ENCODE assay signal across 16 cellular contexts in genomic region chr5:112718344-112718743, GRCh38. TPM values are rescaled to one million over a fixed set of nuclear protein-coding genes. Genes with fewer than 3 reads are reported as not detected.
A peak's percentile ranks its signal among the peaks of the same experiment; 100 is the strongest.
DNase-seq lines count a peak whose midpoint lies in the region; ATAC-seq and TF ChIP-seq lines count a peak whose summit lies in the region.
"Had no signal": no experiment of that assay in that cellular context is flagged by ENCODE, and none has a peak within 500 bp of the region (broad histone marks: within the 10 kb centered on the region; RNA-seq: fewer than 3 reads in every experiment).

No MANE protein-coding gene starts in this region.

- no peak overlapping the region for H3K4me2 ChIP-seq in H9 (ENCODE audit: insufficient read depth, insufficient read length, low read length)
- H3K4me2 ChIP-seq in neuronal stem cell (ENCODE audit: insufficient read depth, low read length, poor library complexity, severe bottlenecking) = no peak overlapping the region
- no peak overlapping the region for H3K4me2 ChIP-seq in hepatocyte

- H2AFZ ChIP-seq in H9 (ENCODE audit: low read length) (no peak overlapping the region), neuronal stem cell (ENCODE audit: low read length) (no peak overlapping the region), hepatocyte (no peak overlapping the region)

- no peak overlapping the region for H3K18ac ChIP-seq in H9 (ENCODE audit: insufficient read length, low read depth, low read length)
- no peak overlapping the region for H3K18ac ChIP-seq in neuronal stem cell (ENCODE audit: low read length)

- H3K4me1 Mint-ChIP-seq in H9 (peaks cover 16 to 17% of the 10 kb centered on the region in 2 experiments), T-helper 17 cell (peaks cover 52% of the 10 kb centered on the region), endodermal cell (peaks cover 54% of the 10 kb centered on the region)

- H3K9me3 Mint-ChIP-seq in H9 (no peaks in the 10 kb centered on the region), endodermal cell (peaks cover 2% of the 10 kb centered on the region)
- H3K9me3 Mint-ChIP-seq: CD8-positive, alpha-beta memory T cell; IgD-negative memory B cell had no signal

- H3K4me3 ChIP-seq in endodermal cell (ENCODE audit: low read length) = peak overlapping the region; percentile 53
- H3K4me3 ChIP-seq in neuronal stem cell (ENCODE audit: low read length in 2 of 2) = no peak overlapping the region
- no peak overlapping the region for H3K4me3 ChIP-seq in hepatocyte
- H3K4me3 ChIP-seq in coronary artery = no peak overlapping the region

- no peaks in the 10 kb centered on the region for H3K9me2 ChIP-seq in hepatocyte (replicated peaks; ENCODE audit: insufficient read depth)

- ATAC-seq in T-helper 17 cell = no peak
- no peak for ATAC-seq in GM19328 (IDR thresholded peaks at IDR 0.05; ENCODE audit: unreplicated experiment)
- ATAC-seq: HepG2 had no signal

- no peak overlapping the region for H2BK20ac ChIP-seq in H9 (ENCODE audit: low read depth, low read length, poor library complexity, severe bottlenecking)

- H3K27me3 ChIP-seq in H9 (ENCODE audit: insufficient read depth, low read length) (no peaks in the 10 kb centered on the region), endodermal cell (ENCODE audit: control insufficient read depth, insufficient read depth, low read length, poor library complexity, severe bottlenecking) (no peaks in the 10 kb centered on the region), neuronal stem cell (ENCODE audit: control insufficient read depth in 3 of 3, insufficient read depth in 3 of 3, low read depth in 1 of 3, low read length in 3 of 3) (no peaks in the 10 kb centered on the region), hepatocyte (no peaks in the 10 kb centered on the region)
- H3K27me3 ChIP-seq: BE2C had no signal

- DNase-seq in H9 (no peak), T-helper 17 cell (no peak), endodermal cell (peak; percentile 57), neuronal stem cell (ENCODE audit: low spot score) (peak; percentile 9), hepatocyte (ENCODE audit: low spot score) (no peak), coronary artery (ENCODE audit: low spot score) (no peak)
- DNase-seq: ACHN; BE2C; C1 segment of cervical spinal cord; CD4-positive, CD25-positive, alpha-beta regulatory T cell; CD8-positive, alpha-beta memory T cell; COR-L47; KBM-7 had no signal

- no peaks in the 10 kb centered on the region for H4K20me1 ChIP-seq in H9 (ENCODE audit: control insufficient read depth, insufficient read depth, insufficient read length)
- H4K20me1 ChIP-seq in hepatocyte (ENCODE audit: insufficient read depth, poor library complexity, severe bottlenecking) = peaks cover 25% of the 10 kb centered on the region

- no peak overlapping the region for H2BK15ac ChIP-seq in H9 (ENCODE audit: low read depth, low read length)
- H2BK15ac ChIP-seq in neuronal stem cell (ENCODE audit: low read length) = no peak overlapping the region

- H3K27me3 Mint-ChIP-seq in H9 (ENCODE audit: low read depth) (no peaks in the 10 kb centered on the region), T-helper 17 cell (no peaks in the 10 kb centered on the region), endodermal cell (ENCODE audit: insufficient read depth) (no peaks in the 10 kb centered on the region)
- H3K27me3 Mint-ChIP-seq: CD8-positive, alpha-beta memory T cell; IgD-negative memory B cell had no signal

- no peak overlapping the region for H3K9ac ChIP-seq in H9 (ENCODE audit: extremely low read depth, insufficient read length, low read length)
- H3K9ac ChIP-seq in endodermal cell (ENCODE audit: extremely low read depth, low read length, poor library complexity, severe bottlenecking) = no peak overlapping the region
- H3K9ac ChIP-seq in neuronal stem cell (ENCODE audit: low read depth, low read length, poor library complexity) = no peak overlapping the region

- H4K8ac ChIP-seq in H9 (replicated peaks; ENCODE audit: insufficient read length, low read depth, low read length) = no peak overlapping the region
- H4K8ac ChIP-seq in neuronal stem cell (ENCODE audit: low read depth, low read length) = no peak overlapping the region

- H4K91ac ChIP-seq in H9 (ENCODE audit: insufficient read length, low read depth, low read length) (no peak overlapping the region), neuronal stem cell (ENCODE audit: low read depth, low read length, poor library complexity) (no peak overlapping the region)

- H3T11ph ChIP-seq in H9 (ENCODE audit: low read length) = no peak overlapping the region

- H3K36me3 ChIP-seq in endodermal cell (ENCODE audit: control insufficient read depth, insufficient read depth, low read length) (peaks cover 30% of the 10 kb centered on the region), neuronal stem cell (replicated peaks in 1 of 2; ENCODE audit: control insufficient read depth in 2 of 2, insufficient read depth in 2 of 2, low read length in 2 of 2) (peaks cover 0 to 2% of the 10 kb centered on the region in 2 donors), hepatocyte (replicated peaks; ENCODE audit: insufficient read depth, low read depth) (no peaks in the 10 kb centered on the region)
- H3K36me3 ChIP-seq: BE2C had no signal

- no peak overlapping the region for H3K4me3 Mint-ChIP-seq in H9
- H3K4me3 Mint-ChIP-seq in T-helper 17 cell = no peak overlapping the region
- H3K4me3 Mint-ChIP-seq in endodermal cell = peak overlapping the region; percentile 27
- H3K4me3 Mint-ChIP-seq: CD4-positive, CD25-positive, alpha-beta regulatory T cell; CD8-positive, alpha-beta memory T cell; IgD-negative memory B cell had no signal

- H3K56ac ChIP-seq in H9 (ENCODE audit: insufficient read length, low read depth, low read length) = no peak overlapping the region

- H2BK5ac ChIP-seq in H9 (ENCODE audit: insufficient read length, low read length) (no peak overlapping the region), neuronal stem cell (ENCODE audit: low read length) (no peak overlapping the region)

- WGBS in H9 (ENCODE audit: extremely low coverage, insufficient read length, low lambda C conversion rate) = no CpG with 5 or more reads among the region's 2 CpGs
- 74% methylated on average over 2 of the region's 2 CpGs; no CpG with 5 or more reads in 1 of the 2 experiments for WGBS in endodermal cell (ENCODE audit: insufficient coverage in 1 of 2, insufficient read length in 1 of 2), 2 experiments
- no CpG with 5 or more reads among the region's 2 CpGs for WGBS in neuronal stem cell (ENCODE audit: extremely low coverage in 2 of 2, insufficient read length in 2 of 2, insufficient replicate concordance in 1 of 2), 2 donors
- 85% methylated on average over 2 of the region's 2 CpGs for WGBS in hepatocyte (ENCODE audit: low lambda C conversion rate, missing lambda C conversion rate)

- H2BK120ac ChIP-seq in H9 (ENCODE audit: low read depth, low read length, poor library complexity, severe bottlenecking) (no peak overlapping the region), neuronal stem cell (ENCODE audit: low read depth, low read length) (no peak overlapping the region)

- H3K79me2 ChIP-seq in H9 (ENCODE audit: insufficient read depth, low read length) = peaks cover 11% of the 10 kb centered on the region; the same call in 1 of the 2 replicates
- H3K79me2 ChIP-seq in hepatocyte = peaks cover 100% of the 10 kb centered on the region

- H3K27ac Mint-ChIP-seq in H9 = peak overlapping the region; percentile 12 to 60 (median 19); a peak in 4 of 7 replicates
- peak overlapping the region; percentile 41 for H3K27ac Mint-ChIP-seq in T-helper 17 cell
- H3K27ac Mint-ChIP-seq in endodermal cell = peak overlapping the region; percentile 85
- H3K27ac Mint-ChIP-seq: CD4-positive, CD25-positive, alpha-beta regulatory T cell had no signal

- peaks cover 4% of the 10 kb centered on the region; the same call in 1 of the 2 replicates for H3K4me1 ChIP-seq in H9 (ENCODE audit: insufficient read depth, low read length)
- H3K4me1 ChIP-seq in endodermal cell (ENCODE audit: control insufficient read depth, insufficient read depth, low read length) = peaks cover 5% of the 10 kb centered on the region
- H3K4me1 ChIP-seq in neuronal stem cell (ENCODE audit: control insufficient read depth in 2 of 2, insufficient read depth in 1 of 2, low read depth in 1 of 2, low read length in 2 of 2) = peaks cover 0 to 3% of the 10 kb centered on the region in 2 donors
- H3K4me1 ChIP-seq in hepatocyte (ENCODE audit: insufficient read depth) = no peaks in the 10 kb centered on the region
- H3K4me1 ChIP-seq: BE2C had no signal

- H3K36me3 Mint-ChIP-seq in H9 (ENCODE audit: insufficient read depth in 1 of 3, low read depth in 3 of 3) (no peaks in the 10 kb centered on the region), T-helper 17 cell (ENCODE audit: low read depth) (peaks cover 8% of the 10 kb centered on the region), endodermal cell (ENCODE audit: low read depth) (peaks cover 5% of the 10 kb centered on the region)

- H2AK5ac ChIP-seq in H9 (ENCODE audit: insufficient read length, low read length) (no peak overlapping the region), neuronal stem cell (ENCODE audit: low read depth, low read length) (no peak overlapping the region)

- H3K14ac ChIP-seq in H9 (ENCODE audit: insufficient read depth, low read length) = no peak overlapping the region
- H3K14ac ChIP-seq in neuronal stem cell (ENCODE audit: low read length) = no peak overlapping the region

- H4K5ac ChIP-seq in H9 (ENCODE audit: insufficient read length, low read depth, low read length) = no peak overlapping the region

- H3K27ac ChIP-seq in H9 (ENCODE audit: insufficient read length, low read depth, low read length) (no peak overlapping the region), endodermal cell (ENCODE audit: low read depth, low read length) (no peak overlapping the region), neuronal stem cell (replicated peaks; ENCODE audit: low read length) (no peak overlapping the region), hepatocyte (no peak overlapping the region), coronary artery (no peak overlapping the region)

- H3K4ac ChIP-seq in H9 (ENCODE audit: low read depth, low read length) (no peak overlapping the region), neuronal stem cell (ENCODE audit: low read length) (no peak overlapping the region)

- no peak overlapping the region for H3K23ac ChIP-seq in H9 (ENCODE audit: insufficient read length, low read depth, low read length)
- no peak overlapping the region for H3K23ac ChIP-seq in neuronal stem cell (ENCODE audit: low read depth, low read length, poor library complexity)

- H3K79me1 ChIP-seq in H9 (ENCODE audit: insufficient read depth, low read depth, low read length, poor library complexity, severe bottlenecking) (peaks cover 6% of the 10 kb centered on the region), neuronal stem cell (ENCODE audit: low read depth, low read length) (no peaks in the 10 kb centered on the region)

- H3K9me3 ChIP-seq in H9 (ENCODE audit: control insufficient read depth, low read depth, low read length) (no peaks in the 10 kb centered on the region), T-helper 17 cell (ENCODE audit: control insufficient read depth, low read length, poor library complexity, severe bottlenecking) (no peaks in the 10 kb centered on the region), endodermal cell (ENCODE audit: control insufficient read depth, low read length) (peaks cover 6% of the 10 kb centered on the region), neuronal stem cell (replicated peaks in 1 of 2; ENCODE audit: control insufficient read depth in 2 of 2, insufficient read depth in 1 of 2, low read depth in 1 of 2, low read length in 2 of 2) (peaks cover 0 to 14% of the 10 kb centered on the region in 2 donors), hepatocyte (ENCODE audit: low read depth) (no peaks in the 10 kb centered on the region)
- H3K9me3 ChIP-seq: BE2C had no signal

- TF ChIP-seq CTCF in H9 (conservative IDR thresholded peaks at IDR 0.05) (no peak), endodermal cell (conservative IDR thresholded peaks at IDR 0.05) (no peak), hepatocyte (IDR thresholded peaks at IDR 0.05; ENCODE audit: poor library complexity) (no peak), coronary artery (IDR thresholded peaks at IDR 0.05) (no peak)

- no peak overlapping the region for H2BK12ac ChIP-seq in H9 (ENCODE audit: insufficient read length, low read depth, low read length)
- H2BK12ac ChIP-seq in neuronal stem cell (ENCODE audit: low read length) = no peak overlapping the region

- no peaks in the 10 kb centered on the region for H3K23me2 ChIP-seq in H9 (ENCODE audit: insufficient read length, low read depth, low read length, poor library complexity, severe bottlenecking)

RNA-seq across cellular contexts. Expression of gene APC, which starts 19.3 kb away (rescaled TPM):
- total RNA-seq in H9 (2021) = 28.1 and 29.3 TPM in 2 replicates
- total RNA-seq in T-helper 17 cell = 10 to 100 TPM; 31.0 to 33.2 TPM
- 10 to 100 TPM; 66.3 to 87.6 TPM for total RNA-seq in endodermal cell
- polyA plus RNA-seq in endodermal cell (2013, experiment 1 of 2) = 26.3 TPM
- polyA plus RNA-seq in endodermal cell (2013, experiment 2 of 2) = 33.6 TPM
- polyA plus RNA-seq in neuronal stem cell (2013, experiment 1 of 2) = 10.7 TPM
- 11.2 TPM for polyA plus RNA-seq in neuronal stem cell (2013, experiment 2 of 2)
- 48.8 and 57.0 TPM in 2 replicates for total RNA-seq in hepatocyte
- polyA plus RNA-seq in hepatocyte = 9.1 and 9.3 TPM in 2 replicates

Comparison
In these comparisons a context has a peak if more than half of its experiments do, and no peak if none do; other contexts are left out.
1. DNase-seq: peak in endodermal cell (single experiment) and neuronal stem cell (single experiment); none in H9 (single experiment), T-helper 17 cell (0 of 3), hepatocyte (single experiment) and coronary artery (single experiment).
2. H3K27ac Mint-ChIP-seq: peak in every context shown above with its lines; median percentile 85 in endodermal cell; 41 in T-helper 17 cell; 19 in H9.